ENCODE assay signal across 23 cellular contexts in the genomic region with DNA sequence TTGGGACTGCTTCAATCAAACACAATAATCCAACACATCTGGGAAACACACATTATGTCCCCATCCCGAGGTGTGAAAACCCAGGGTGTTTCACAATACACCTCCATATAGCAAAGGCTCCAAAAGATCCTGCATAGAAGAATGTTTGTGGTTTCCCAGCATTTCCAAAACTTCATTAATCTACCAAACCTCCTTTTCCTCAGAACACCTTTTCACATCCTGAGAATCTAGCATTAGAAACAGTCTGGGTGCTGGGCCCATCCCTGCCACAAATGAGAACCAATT. TPM values are rescaled to one million over a fixed set of nuclear protein-coding genes. Genes with fewer than 3 reads are reported as not detected.
A peak's percentile ranks its signal among the peaks of the same experiment; 100 is the strongest.
DNase-seq lines count a peak whose midpoint lies in the region; ATAC-seq and TF ChIP-seq lines count a peak whose summit lies in the region.
"Had no signal": no experiment of that assay in that cellular context is flagged by ENCODE, and none has a peak within 500 bp of the region (broad histone marks: within the 10 kb centered on the region; RNA-seq: fewer than 3 reads in every experiment).

No MANE protein-coding gene starts in this region.

- H3K36me3 ChIP-seq in breast epithelium (no peaks in the 10 kb centered on the region), mammary epithelial cell (ENCODE audit: insufficient read depth, low read length) (no peaks in the 10 kb centered on the region), OCI-LY3 (replicated peaks; ENCODE audit: low read depth, low read length) (no peaks in the 10 kb centered on the region)
- no peaks in the 10 kb centered on the region for H3K36me3 ChIP-seq in naive thymus-derived CD4-positive, alpha-beta T cell (ENCODE audit: control insufficient read depth in 2 of 3, insufficient read depth in 3 of 3, low read length in 3 of 3)

- POLR2A ChIA-PET in naive thymus-derived CD4-positive, alpha-beta T cell (lab: Charles Lee): no interaction called here

- no peaks in the 10 kb centered on the region for H3K27me3 Mint-ChIP-seq in stimulated activated memory B cell treated with anti-CD40 and anti-IgM and Interleukin-4, amounts not matched to agents 10 μg/mL and 1 μg/mL and 100 μg/mL, for 72 hours
- H3K27me3 Mint-ChIP-seq in naive thymus-derived CD4-positive, alpha-beta T cell: no peaks in the 10 kb centered on the region
- H3K27me3 Mint-ChIP-seq: CD8-positive, alpha-beta memory T cell had no signal

- H4K20me1 ChIP-seq in mammary epithelial cell (ENCODE audit: insufficient read depth, low read length) (no peaks in the 10 kb centered on the region), OCI-LY3 (ENCODE audit: insufficient read depth, low read length) (no peaks in the 10 kb centered on the region)

- BruUV-seq in mammary epithelial cell (replicated peaks; lab: Mats Ljungman, UMichigan): no TSS peak

- dilution Hi-C loops in mammary epithelial cell (cut with HindIII; ENCODE audit: low sequenced_read_pairs): no loop called here

- H3K4me3 ChIP-seq in breast epithelium (no peak overlapping the region), mammary epithelial cell (replicated peaks in 1 of 3; ENCODE audit: insufficient read depth in 1 of 3, low read depth in 2 of 3, low read length in 3 of 3) (no peak overlapping the region), OCI-LY3 (ENCODE audit: low read length) (no peak overlapping the region)
- H3K4me3 ChIP-seq in naive thymus-derived CD4-positive, alpha-beta T cell (ENCODE audit: low read length): no peak overlapping the region
- H3K4me3 ChIP-seq: A549, GM23338 had no signal

- H3K9me3 ChIP-seq in breast epithelium (no peaks in the 10 kb centered on the region), mammary epithelial cell (replicated peaks; ENCODE audit: insufficient read depth, low read length) (no peaks in the 10 kb centered on the region), OCI-LY3 (ENCODE audit: insufficient read depth, low read length) (no peaks in the 10 kb centered on the region)
- H3K9me3 ChIP-seq in naive thymus-derived CD4-positive, alpha-beta T cell (ENCODE audit: control insufficient read depth in 2 of 3, low read length in 3 of 3): no peaks in the 10 kb centered on the region
- H3K9me3 ChIP-seq: A549 had no signal

- no peak for ATAC-seq in stimulated activated memory B cell treated with anti-CD40 and anti-IgM and Interleukin-4, amounts not matched to agents 10 μg/mL and 1 μg/mL and 100 μg/mL, for 72 hours
- no peak for ATAC-seq in naive thymus-derived CD4-positive, alpha-beta T cell
- ATAC-seq: A549, GM23338 had no signal

- no peak overlapping the region for H2AFZ ChIP-seq in mammary epithelial cell (ENCODE audit: low read depth, low read length)
- no peak overlapping the region for H2AFZ ChIP-seq in OCI-LY3 (ENCODE audit: low read depth, low read length)

- H3K9ac ChIP-seq in mammary epithelial cell (ENCODE audit: insufficient read depth, low read length): no peak overlapping the region
- peak overlapping the region; percentile 88 for H3K9ac ChIP-seq in OCI-LY3 (ENCODE audit: low read length)

- intact Hi-C loops in breast epithelium (cut with DNase I; ENCODE audit: low total_unique reads): no loop called here
- intact Hi-C loops in mammary epithelial cell (cut with micrococcal nuclease): no loop called here
- intact Hi-C loops in naive thymus-derived CD4-positive, alpha-beta T cell (cut with micrococcal nuclease): no loop called here

- no peak overlapping the region for H3K4me3 Mint-ChIP-seq in stimulated activated memory B cell treated with anti-CD40 and anti-IgM and Interleukin-4, amounts not matched to agents 10 μg/mL and 1 μg/mL and 100 μg/mL, for 72 hours
- no peak overlapping the region for H3K4me3 Mint-ChIP-seq in naive thymus-derived CD4-positive, alpha-beta T cell
- H3K4me3 Mint-ChIP-seq: CD8-positive, alpha-beta memory T cell; GM23338 had no signal

- CTCF ChIA-PET in mammary epithelial cell (lab: Charles Lee; ENCODE audit: low non-redundant PET): no interaction called here
- CTCF ChIA-PET in naive thymus-derived CD4-positive, alpha-beta T cell (lab: Charles Lee): interaction anchor here (1.2 kb wide), 1 partner anchor 146 kb away, joined by 3 read pairs; no protein-coding TSS in a partner anchor

- no peak overlapping the region for H3K4me2 ChIP-seq in mammary epithelial cell (ENCODE audit: insufficient read depth, low read depth, low read length)
- peak overlapping the region; percentile 87 for H3K4me2 ChIP-seq in OCI-LY3 (ENCODE audit: low read length)
- H3K4me2 ChIP-seq: A549, GM23338 had no signal

- no peak for DNase-seq in breast epithelium (ENCODE audit: low spot score in 2 of 2)
- DNase-seq in mammary epithelial cell: no peak
- peak; percentile 17 for DNase-seq in glomerular visceral epithelial cell (ENCODE audit: extremely low spot score)
- DNase-seq in SHP77 (lab: John Stamatoyannopoulos, UW): no peak
- no peak for DNase-seq in naive thymus-derived CD4-positive, alpha-beta T cell
- no peak for DNase-seq in NCI-H146 treated with DMSO at 0.1 percent for 48 hours (lab: John Stamatoyannopoulos, UW; ENCODE audit: unreplicated experiment)
- DNase-seq: AML-193; CD8-positive, alpha-beta memory T cell; COR-L47; DMS 273 treated with DMSO at 0.1 percent for 48 hours; DMS53; DND-41; EL; HCEC 1CT; IMR-90 had no signal

- H3K27ac ChIP-seq in breast epithelium (peak overlapping the region; percentile 49 to 79), mammary epithelial cell (ENCODE audit: insufficient read depth, low read depth, low read length) (no peak overlapping the region), OCI-LY3 (ENCODE audit: low read length) (peak overlapping the region; percentile 96)
- H3K27ac ChIP-seq in naive thymus-derived CD4-positive, alpha-beta T cell (ENCODE audit: low read depth, low read length): no peak overlapping the region
- H3K27ac ChIP-seq: 22Rv1, HL-60 had no signal

- TF ChIP-seq CTCF in breast epithelium (IDR thresholded peaks at IDR 0.05) (no peak), mammary epithelial cell (conservative IDR thresholded peaks at IDR 0.05 in 1 of 2, IDR thresholded peaks at IDR 0.05 in 1 of 2; ENCODE audit: extremely low read depth in 1 of 2, insufficient read depth in 1 of 2, low read depth in 1 of 2, low read length in 2 of 2) (no peak), OCI-LY3 (IDR thresholded peaks at IDR 0.05; ENCODE audit: low read depth, low read length) (no peak)

- in situ Hi-C loops in mammary epithelial cell (cut with MboI; ENCODE audit: low sequenced_read_pairs in 2 of 2): loop anchor here in 1 of 2 donors (25.0 kb wide), 1 partner anchor 344 kb away; a partner anchor contains a TSS

- no peak for TF ChIP-seq POLR2A in breast epithelium (IDR thresholded peaks at IDR 0.05)

- H3K79me2 ChIP-seq in mammary epithelial cell (ENCODE audit: insufficient read depth, low read length) (no peaks in the 10 kb centered on the region), OCI-LY3 (ENCODE audit: low read length) (no peaks in the 10 kb centered on the region)

- no peaks in the 10 kb centered on the region for H3K36me3 Mint-ChIP-seq in stimulated activated memory B cell treated with anti-CD40 and anti-IgM and Interleukin-4, amounts not matched to agents 10 μg/mL and 1 μg/mL and 100 μg/mL, for 72 hours
- no peaks in the 10 kb centered on the region for H3K36me3 Mint-ChIP-seq in naive thymus-derived CD4-positive, alpha-beta T cell
- H3K36me3 Mint-ChIP-seq: CD8-positive, alpha-beta memory T cell had no signal

- WGBS in mammary epithelial cell (ENCODE audit: low coverage, missing lambda C conversion rate): 0% methylated on average over 1 of the region's 1 CpG

- H3K4me1 ChIP-seq in breast epithelium (peaks cover 0 to 9% of the 10 kb centered on the region in 2 donors), mammary epithelial cell (ENCODE audit: insufficient read depth, low read length) (peaks cover 11% of the 10 kb centered on the region), OCI-LY3 (ENCODE audit: low read length) (peaks cover 74% of the 10 kb centered on the region)
- no peaks in the 10 kb centered on the region for H3K4me1 ChIP-seq in naive thymus-derived CD4-positive, alpha-beta T cell (ENCODE audit: control insufficient read depth in 2 of 2, insufficient read depth in 2 of 2, low read length in 2 of 2)

- H3K27ac Mint-ChIP-seq in stimulated activated memory B cell treated with anti-CD40 and anti-IgM and Interleukin-4, amounts not matched to agents 10 μg/mL and 1 μg/mL and 100 μg/mL, for 72 hours: peak overlapping the region; percentile 36
- no peak overlapping the region for H3K27ac Mint-ChIP-seq in naive thymus-derived CD4-positive, alpha-beta T cell
- H3K27ac Mint-ChIP-seq: CD8-positive, alpha-beta memory T cell; GM23338 had no signal

- H3K4me1 Mint-ChIP-seq in stimulated activated memory B cell treated with anti-CD40 and anti-IgM and Interleukin-4, amounts not matched to agents 10 μg/mL and 1 μg/mL and 100 μg/mL, for 72 hours: peaks cover 34% of the 10 kb centered on the region
- peaks cover 0 to 21% (median 1%) of the 10 kb centered on the region in 7 donors for H3K4me1 Mint-ChIP-seq in naive thymus-derived CD4-positive, alpha-beta T cell
- H3K4me1 Mint-ChIP-seq: CD8-positive, alpha-beta memory T cell; GM23338 had no signal

- H3K27me3 ChIP-seq in breast epithelium (no peaks in the 10 kb centered on the region), mammary epithelial cell (ENCODE audit: insufficient read depth, low read length) (no peaks in the 10 kb centered on the region), OCI-LY3 (ENCODE audit: low read depth, low read length) (no peaks in the 10 kb centered on the region)
- H3K27me3 ChIP-seq in naive thymus-derived CD4-positive, alpha-beta T cell (ENCODE audit: control insufficient read depth in 2 of 2, insufficient read depth in 2 of 2, low read length in 2 of 2): no peaks in the 10 kb centered on the region

- no peaks in the 10 kb centered on the region for H3K9me3 Mint-ChIP-seq in stimulated activated memory B cell treated with anti-CD40 and anti-IgM and Interleukin-4, amounts not matched to agents 10 μg/mL and 1 μg/mL and 100 μg/mL, for 72 hours
- no peaks in the 10 kb centered on the region for H3K9me3 Mint-ChIP-seq in naive thymus-derived CD4-positive, alpha-beta T cell
- H3K9me3 Mint-ChIP-seq: CD8-positive, alpha-beta memory T cell; GM23338 had no signal

RNA-seq across cellular contexts. Expression of a gene that starts 10.0 kb away (rescaled TPM):
- total RNA-seq in breast epithelium (100 to 1,000 TPM in 2 of 3 donors, under 1 TPM in 1; 0.16 to 205 (median 123) TPM), mammary epithelial cell (10 to 100 TPM in 1 of 2 donors, not detected in 1; 10.7 TPM)
- polyA plus RNA-seq in mammary epithelial cell: 0.03 TPM
- 1.4 TPM for polyA minus RNA-seq in mammary epithelial cell
- total RNA-seq in naive thymus-derived CD4-positive, alpha-beta T cell: not detected
- not detected for polyA plus RNA-seq in naive thymus-derived CD4-positive, alpha-beta T cell
- total RNA-seq: GM23338, IMR-90 had no signal
- polyA plus RNA-seq: BJ; CD8-positive, alpha-beta memory T cell; GM23338; IMR-90 had no signal

RNA-seq across cellular contexts. Expression of a gene that starts 14.0 kb away (rescaled TPM):
- not detected for total RNA-seq in breast epithelium
- total RNA-seq in mammary epithelial cell: not detected
- not detected for polyA plus RNA-seq in mammary epithelial cell
- not detected for polyA minus RNA-seq in mammary epithelial cell
- not detected for total RNA-seq in naive thymus-derived CD4-positive, alpha-beta T cell
- polyA plus RNA-seq in naive thymus-derived CD4-positive, alpha-beta T cell: not detected
- total RNA-seq: CD8-positive, alpha-beta memory T cell; GM23338; HT1080; IMR-90 had no signal
- polyA plus RNA-seq: A549; BJ; CD8-positive, alpha-beta memory T cell; GM23338; IMR-90 had no signal

RNA-seq across cellular contexts. Expression of a gene that starts 34.5 kb away (rescaled TPM):
- total RNA-seq in breast epithelium (10 to 100 TPM in 1 of 3 donors, 1 to 10 TPM in 2; 1.1 to 11.0 (median 3.3) TPM), mammary epithelial cell (1 to 10 TPM; 1.2 to 5.0 TPM)
- 5.4 TPM for polyA plus RNA-seq in mammary epithelial cell
- polyA minus RNA-seq in mammary epithelial cell: not detected
- 100 to 1,000 TPM; 103 to 943 (median 312) TPM for total RNA-seq in naive thymus-derived CD4-positive, alpha-beta T cell
- polyA plus RNA-seq in naive thymus-derived CD4-positive, alpha-beta T cell: 100 to 1,000 TPM; 803 to 998 TPM
- total RNA-seq: GM23338, HT1080, IMR-90 had no signal

RNA-seq across cellular contexts. Expression of a gene that starts 59.0 kb away (rescaled TPM):
- total RNA-seq in breast epithelium (under 1 TPM in 1 of 3 donors, not detected in 2; 0.59 TPM), mammary epithelial cell (not detected)
- polyA plus RNA-seq in mammary epithelial cell: 0.09 TPM
- not detected for polyA minus RNA-seq in mammary epithelial cell
- under 1 TPM in 1 of 5 experiments, not detected in 4; 0.51 TPM for total RNA-seq in naive thymus-derived CD4-positive, alpha-beta T cell
- polyA plus RNA-seq in naive thymus-derived CD4-positive, alpha-beta T cell: 10 to 100 TPM; 27.9 to 28.4 TPM
- total RNA-seq: GM23338 had no signal
- polyA plus RNA-seq: GM23338 had no signal

Comparison
In these comparisons a context has a peak if more than half of its experiments do, and no peak if none do; other contexts are left out.
1. H3K27ac ChIP-seq: peak in breast epithelium (2 of 2) and OCI-LY3 (single experiment); none in mammary epithelial cell (single experiment) and naive thymus-derived CD4-positive, alpha-beta T cell (single experiment).
2. RNA of a gene that starts 34.5 kb away (total RNA-seq): 103 to 943 TPM in naive thymus-derived CD4-positive, alpha-beta T cell; 1.2 to 5.0 TPM in mammary epithelial cell and 1.1 to 11.0 TPM in breast epithelium; every median in the first group is over 4 times any median in the second.